In the genomic region with DNA sequence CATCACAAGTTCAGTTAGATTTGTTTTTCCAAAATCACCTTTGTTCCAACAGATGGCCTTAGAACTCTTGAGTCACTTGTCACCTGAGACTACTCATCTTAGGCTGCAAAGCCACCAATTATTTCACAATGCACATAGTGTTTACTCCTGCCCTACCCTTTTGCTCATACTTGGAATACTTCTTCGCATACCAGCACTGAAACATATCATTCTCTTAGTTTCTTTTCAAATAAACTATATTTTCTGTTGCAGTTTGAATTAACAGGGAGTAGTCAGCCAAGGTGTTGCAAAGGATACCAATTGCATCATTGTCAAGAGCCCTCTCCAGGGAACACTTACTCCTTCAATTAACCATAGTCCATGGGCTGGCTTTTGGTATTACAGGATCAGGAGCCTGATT, we compare ENCODE assay signal across 14 cellular contexts.
DNase-seq lines count a peak whose midpoint lies in the region; ATAC-seq lines count a peak whose summit lies in the region.
"Had no signal": no experiment of that assay in that cellular context is flagged by ENCODE, and none has a peak within 500 bp of the region (broad histone marks: within the 10 kb centered on the region; RNA-seq: fewer than 3 reads in every experiment).

No MANE protein-coding gene starts in this region.

- ATAC-seq in esophagus mucosa: peak; percentile 42
- ATAC-seq: left ventricle myocardium superior had no signal

- intact Hi-C loops in cardiac septum (cut with DNase I): no loop called here

- DNase-seq in DMS 273 (lab: John Stamatoyannopoulos, UW; ENCODE audit: unreplicated experiment) (peak; percentile 18), DMS 273 treated with DMSO at 0.1 percent for 48 hours (lab: John Stamatoyannopoulos, UW) (no peak), NCI-H2029 (lab: John Stamatoyannopoulos, UW) (peak; percentile 8), renal cortical epithelial cell (ENCODE audit: low read depth) (peak; percentile 86), NCI-H128 (lab: John Stamatoyannopoulos, UW; ENCODE audit: unreplicated experiment) (no peak), GM19240 (ENCODE audit: insufficient read length, low spot score) (no peak), cardiac septum (ENCODE audit: low spot score) (no peak)
- DNase-seq: central memory CD4-positive, alpha-beta T cell; foreskin melanocyte; left ventricle myocardium superior; NCI-H345; stimulated activated CD4-positive, alpha-beta T cell treated with anti-CD3 and anti-CD28 coated beads, Interleukin-2, amount 100 ng/mL, for 48 hours; stomach had no signal

Comparison
In these comparisons a context has a peak if more than half of its experiments do, and no peak if none do; other contexts are left out.
1. DNase-seq: peak in DMS 273 (single experiment), NCI-H2029 (single experiment) and renal cortical epithelial cell (single experiment); none in DMS 273 treated with DMSO at 0.1 percent for 48 hours (single experiment), NCI-H128 (single experiment), GM19240 (single experiment) and cardiac septum (single experiment).